11 cellular contexts compared by ENCODE assay signal in the genomic region with DNA sequence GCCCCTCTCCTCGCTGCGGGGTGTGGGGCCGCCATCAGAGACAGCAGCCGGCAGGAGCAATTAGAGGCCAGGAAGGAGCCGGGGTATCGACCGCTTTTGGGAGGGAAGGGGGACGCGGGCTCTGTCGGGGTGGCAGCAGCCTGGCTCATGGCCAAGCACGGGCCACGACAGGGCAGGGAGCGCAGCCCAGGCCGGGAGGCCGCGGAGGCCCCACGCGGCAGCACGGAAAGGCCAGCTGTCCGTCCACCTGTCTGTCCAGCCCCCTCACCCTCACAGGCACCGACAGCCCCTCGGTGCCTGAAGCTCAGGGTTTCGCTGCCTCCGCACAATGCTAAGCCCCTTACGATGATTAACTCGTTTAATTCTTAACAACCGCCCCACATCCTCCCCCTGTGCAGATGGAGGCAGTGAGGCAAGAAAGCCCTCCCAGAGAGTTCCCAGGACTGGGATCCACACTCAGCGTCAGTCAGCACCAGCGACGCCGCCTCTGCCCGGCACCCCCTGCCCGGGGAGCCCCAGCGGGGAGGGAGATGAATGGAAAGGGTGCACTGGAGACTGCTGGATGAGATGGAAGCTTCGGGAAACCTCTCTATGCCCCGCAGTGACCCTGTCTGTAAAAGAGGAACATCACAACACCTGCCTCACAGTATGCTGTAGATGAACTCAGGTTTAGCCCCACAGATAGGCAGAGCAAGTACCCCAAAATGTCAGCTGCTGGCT. TPM values are rescaled to one million over a fixed set of nuclear protein-coding genes. Genes with fewer than 3 reads are reported as not detected.
DNase-seq lines count a peak whose midpoint lies in the region; ATAC-seq and TF ChIP-seq lines count a peak whose summit lies in the region.
"Had no signal": no experiment of that assay in that cellular context is flagged by ENCODE, and none has a peak within 500 bp of the region (broad histone marks: within the 10 kb centered on the region; RNA-seq: fewer than 3 reads in every experiment).

No MANE protein-coding gene starts in this region.

- peak overlapping the region in 1 of 2 donors; percentile 24 for H3K9ac ChIP-seq in colonic mucosa (ENCODE audit: low read depth in 2 of 2, low read length in 2 of 2)

- peak overlapping the region; percentile 37 for H3K27ac Mint-ChIP-seq in stimulated activated effector memory CD8-positive, alpha-beta T cell treated with anti-CD3 and anti-CD28 coated beads, Interleukin-12 subunit alpha, Interleukin-12 subunit beta, amount 100 ng/mL, for 72 hours
- H3K27ac Mint-ChIP-seq in activated T-cell treated with anti-CD3 and anti-CD28 coated beads, Interleukin-2, amount 50 U/mL, for 24 hours, result no peak overlapping the region
- peak overlapping the region in 1 of 2 donors; percentile 70 for H3K27ac Mint-ChIP-seq in natural killer cell
- H3K27ac Mint-ChIP-seq: activated CD4-positive, alpha-beta T cell treated with anti-CD3 and anti-CD28 coated beads, Interleukin-2, amount 10 ng/mL, durations not matched to agents 24 days and 14 days had no signal

- CTCF ChIA-PET in HEK293 (lab: Yijun Ruan, JAX), result interaction anchor here (0.5 kb wide), 1 partner anchor 538 kb away, joined by 3 read pairs; no protein-coding TSS in a partner anchor
- CTCF ChIA-PET in OCI-LY7 (lab: Charles Lee; ENCODE audit: unreplicated experiment), result no interaction called here

- H4K20me1 ChIP-seq in OCI-LY7 (ENCODE audit: insufficient read depth, low read length), result peaks cover 4% of the 10 kb centered on the region; the same call in 1 of the 2 replicates

- H3K27me3 ChIP-seq in left ventricle myocardium inferior (ENCODE audit: low read depth) (no peaks in the 10 kb centered on the region), colonic mucosa (no peaks in the 10 kb centered on the region)
- H3K27me3 ChIP-seq: right lobe of liver had no signal

- H3K4me3 Mint-ChIP-seq in stimulated activated effector memory CD8-positive, alpha-beta T cell treated with anti-CD3 and anti-CD28 coated beads, Interleukin-12 subunit alpha, Interleukin-12 subunit beta, amount 100 ng/mL, for 72 hours, result no peak overlapping the region
- H3K4me3 Mint-ChIP-seq in activated T-cell treated with anti-CD3 and anti-CD28 coated beads, Interleukin-2, amount 50 U/mL, for 24 hours, result no peak overlapping the region
- H3K4me3 Mint-ChIP-seq in natural killer cell, result no peak overlapping the region
- H3K4me3 Mint-ChIP-seq: activated CD4-positive, alpha-beta T cell treated with anti-CD3 and anti-CD28 coated beads, Interleukin-2, amount 10 ng/mL, durations not matched to agents 24 days and 14 days had no signal

- no peak for ATAC-seq in stimulated activated effector memory CD8-positive, alpha-beta T cell treated with anti-CD3 and anti-CD28 coated beads, Interleukin-12 subunit alpha, Interleukin-12 subunit beta, amount 100 ng/mL, for 72 hours
- ATAC-seq in natural killer cell, result no peak

- no peaks in the 10 kb centered on the region for H3K27me3 Mint-ChIP-seq in activated T-cell treated with anti-CD3 and anti-CD28 coated beads, Interleukin-2, amount 50 U/mL, for 24 hours
- H3K27me3 Mint-ChIP-seq in natural killer cell (ENCODE audit: low read depth in 2 of 2), result no peaks in the 10 kb centered on the region
- H3K27me3 Mint-ChIP-seq: activated CD4-positive, alpha-beta T cell treated with anti-CD3 and anti-CD28 coated beads, Interleukin-2, amount 10 ng/mL, durations not matched to agents 24 days and 14 days had no signal

- H3K4me1 ChIP-seq in HEK293 (ENCODE audit: control insufficient read depth, insufficient read depth, low read length) (no peaks in the 10 kb centered on the region; the same call in 1 of the 2 replicates), OCI-LY7 (ENCODE audit: insufficient read depth, low read length, poor library complexity, severe bottlenecking) (peaks cover 36% of the 10 kb centered on the region), left ventricle myocardium inferior (peaks cover 70% of the 10 kb centered on the region), colonic mucosa (peaks cover 22% of the 10 kb centered on the region)

- intact Hi-C loops in OCI-LY7 (cut with micrococcal nuclease; ENCODE audit: unreplicated experiment) (loop anchor here (1.0 to 2.0 kb wide), 2 partner anchors 23 to 65 kb away; partner anchors contain the start of gene NCOR2), left ventricle myocardium inferior (cut with micrococcal nuclease) (no loop called here), colonic mucosa (cut with DNase I) (no loop called here), natural killer cell (cut with micrococcal nuclease) (no loop called here)

- H3K4me2 ChIP-seq in OCI-LY7 (ENCODE audit: low read length), result peak overlapping the region; percentile 71

- POLR2A ChIA-PET in HEK293 (lab: Yijun Ruan, JAX) (no interaction called here), OCI-LY7 (lab: Charles Lee) (no interaction called here)

- no peaks in the 10 kb centered on the region for H3K9me2 ChIP-seq in OCI-LY7 (ENCODE audit: insufficient read depth, low read length)

- no peak for TF ChIP-seq CTCF in HEK293 (tag by site-specific recombination; IDR thresholded peaks at IDR 0.05)
- TF ChIP-seq CTCF in OCI-LY7 (conservative IDR thresholded peaks at IDR 0.05; ENCODE audit: low read length), result no peak
- TF ChIP-seq CTCF in left ventricle myocardium inferior (IDR thresholded peaks at IDR 0.05; ENCODE audit: borderline replicate concordance), result no peak
- TF ChIP-seq CTCF in colonic mucosa (IDR thresholded peaks at IDR 0.05), result no peak
- no peak for TF ChIP-seq CTCF in natural killer cell (IDR thresholded peaks at IDR 0.05)

- H3K4me1 Mint-ChIP-seq in stimulated activated effector memory CD8-positive, alpha-beta T cell treated with anti-CD3 and anti-CD28 coated beads, Interleukin-12 subunit alpha, Interleukin-12 subunit beta, amount 100 ng/mL, for 72 hours, result peaks cover 64% of the 10 kb centered on the region
- H3K4me1 Mint-ChIP-seq in activated T-cell treated with anti-CD3 and anti-CD28 coated beads, Interleukin-2, amount 50 U/mL, for 24 hours (ENCODE audit: low read depth), result peaks cover 71% of the 10 kb centered on the region
- H3K4me1 Mint-ChIP-seq in natural killer cell, result peaks cover 19 to 47% of the 10 kb centered on the region in 2 donors

- peaks cover 3% of the 10 kb centered on the region for H3K36me3 Mint-ChIP-seq in stimulated activated effector memory CD8-positive, alpha-beta T cell treated with anti-CD3 and anti-CD28 coated beads, Interleukin-12 subunit alpha, Interleukin-12 subunit beta, amount 100 ng/mL, for 72 hours
- H3K36me3 Mint-ChIP-seq in activated T-cell treated with anti-CD3 and anti-CD28 coated beads, Interleukin-2, amount 50 U/mL, for 24 hours (ENCODE audit: low read depth), result peaks cover 10% of the 10 kb centered on the region
- no peaks in the 10 kb centered on the region for H3K36me3 Mint-ChIP-seq in natural killer cell

- peaks cover 15% of the 10 kb centered on the region for H3K79me2 ChIP-seq in OCI-LY7 (ENCODE audit: insufficient read depth, low read depth, low read length)

- no peak overlapping the region for H2AFZ ChIP-seq in OCI-LY7 (ENCODE audit: low read length)

- H3K27ac ChIP-seq in HEK293 (ENCODE audit: extremely low read depth, low read depth, low read length) (no peak overlapping the region), OCI-LY7 (ENCODE audit: low read depth, low read length, poor library complexity, severe bottlenecking) (peak overlapping the region; percentile 52), left ventricle myocardium inferior (replicated peaks) (peak overlapping the region; percentile 19), colonic mucosa (no peak overlapping the region)
- H3K27ac ChIP-seq: epithelial cell of prostate, right lobe of liver had no signal

- no peaks in the 10 kb centered on the region for H3K9me3 Mint-ChIP-seq in stimulated activated effector memory CD8-positive, alpha-beta T cell treated with anti-CD3 and anti-CD28 coated beads, Interleukin-12 subunit alpha, Interleukin-12 subunit beta, amount 100 ng/mL, for 72 hours
- H3K9me3 Mint-ChIP-seq in activated T-cell treated with anti-CD3 and anti-CD28 coated beads, Interleukin-2, amount 50 U/mL, for 24 hours, result no peaks in the 10 kb centered on the region
- no peaks in the 10 kb centered on the region for H3K9me3 Mint-ChIP-seq in natural killer cell
- H3K9me3 Mint-ChIP-seq: activated CD4-positive, alpha-beta T cell treated with anti-CD3 and anti-CD28 coated beads, Interleukin-2, amount 10 ng/mL, durations not matched to agents 24 days and 14 days had no signal

- H3K9me3 ChIP-seq in HEK293 (ENCODE audit: control insufficient read depth, insufficient read depth, low read depth, low read length) (no peaks in the 10 kb centered on the region), OCI-LY7 (ENCODE audit: low read length) (no peaks in the 10 kb centered on the region), left ventricle myocardium inferior (replicated peaks) (no peaks in the 10 kb centered on the region), colonic mucosa (no peaks in the 10 kb centered on the region)
- H3K9me3 ChIP-seq: right lobe of liver had no signal

- H3K36me3 ChIP-seq in HEK293 (ENCODE audit: control insufficient read depth in 2 of 2, insufficient read depth in 1 of 2, low read length in 2 of 2) (no peaks in the 10 kb centered on the region), OCI-LY7 (ENCODE audit: insufficient read depth, low read length) (peaks cover 7% of the 10 kb centered on the region; the same call in 1 of the 2 replicates), left ventricle myocardium inferior (no peaks in the 10 kb centered on the region), colonic mucosa (no peaks in the 10 kb centered on the region)
- H3K36me3 ChIP-seq: right lobe of liver had no signal

- no TSS peak for BruUV-seq in OCI-LY7 (replicated peaks; lab: Mats Ljungman, UMichigan)

- DNase-seq in OCI-LY7 (ENCODE audit: low spot score), result peak; percentile 61
- DNase-seq in left ventricle myocardium inferior, result no peak
- DNase-seq in stimulated activated effector memory CD8-positive, alpha-beta T cell treated with anti-CD3 and anti-CD28 coated beads, Interleukin-12 subunit alpha, Interleukin-12 subunit beta, amount 100 ng/mL, for 72 hours (ENCODE audit: low spot score in 2 of 2), result no peak
- no peak for DNase-seq in colonic mucosa
- no peak for DNase-seq in activated T-cell treated with anti-CD3 and anti-CD28 coated beads, Interleukin-2, amount 50 U/mL, for 24 hours
- no peak for DNase-seq in natural killer cell
- DNase-seq: Kasumi-1, right lobe of liver had no signal

- H3K4me3 ChIP-seq in HEK293 (ENCODE audit: low read depth, low read length) (no peak overlapping the region), OCI-LY7 (ENCODE audit: low read depth, low read length, poor library complexity, severe bottlenecking) (peak overlapping the region; percentile 49), left ventricle myocardium inferior (peak overlapping the region; percentile 37), colonic mucosa (no peak overlapping the region)
- H3K4me3 ChIP-seq: right lobe of liver had no signal

TF ChIP-seq in HEK293, 187 proteins besides CTCF, POLR2A, EP300 and RAD21 (continues in another document):
- TF ChIP-seq GLIS2 (tag by site-specific recombination; IDR thresholded peaks at IDR 0.05), result peak; percentile 24; the same call in 1 of the 2 replicates
- TF ChIP-seq ZNF341 (tag by site-specific recombination; IDR thresholded peaks at IDR 0.05; ENCODE audit: low read depth), result 0 out of 2 replicates have a peak, but pooled peaks have one; percentile 13

RNA-seq across cellular contexts. Expression of gene NCOR2, which starts 23.7 kb away (rescaled TPM):
- 22.7 and 30.2 TPM in 2 replicates for total RNA-seq in OCI-LY7 (2014; rRNA removed; shearing (Covaris generic))
- total RNA-seq in OCI-LY7 (2022), result 154 and 159 TPM in 2 replicates
- 152 TPM for total RNA-seq in left ventricle myocardium inferior
- total RNA-seq in colonic mucosa, result 100 to 1,000 TPM; 137 to 148 TPM
- total RNA-seq in natural killer cell, result 100 to 1,000 TPM; 109 to 126 (median 125) TPM

Comparison
In these comparisons a context has a peak if more than half of its experiments do, and no peak if none do; other contexts are left out.
1. H3K27ac ChIP-seq: peak in OCI-LY7 (single experiment) and left ventricle myocardium inferior (single experiment); none in HEK293 (single experiment) and colonic mucosa (single experiment).
2. H3K4me3 ChIP-seq: peak in OCI-LY7 (single experiment) and left ventricle myocardium inferior (single experiment); none in HEK293 (single experiment) and colonic mucosa (single experiment).